30 cellular contexts compared by ENCODE assay signal in the genomic region with DNA sequence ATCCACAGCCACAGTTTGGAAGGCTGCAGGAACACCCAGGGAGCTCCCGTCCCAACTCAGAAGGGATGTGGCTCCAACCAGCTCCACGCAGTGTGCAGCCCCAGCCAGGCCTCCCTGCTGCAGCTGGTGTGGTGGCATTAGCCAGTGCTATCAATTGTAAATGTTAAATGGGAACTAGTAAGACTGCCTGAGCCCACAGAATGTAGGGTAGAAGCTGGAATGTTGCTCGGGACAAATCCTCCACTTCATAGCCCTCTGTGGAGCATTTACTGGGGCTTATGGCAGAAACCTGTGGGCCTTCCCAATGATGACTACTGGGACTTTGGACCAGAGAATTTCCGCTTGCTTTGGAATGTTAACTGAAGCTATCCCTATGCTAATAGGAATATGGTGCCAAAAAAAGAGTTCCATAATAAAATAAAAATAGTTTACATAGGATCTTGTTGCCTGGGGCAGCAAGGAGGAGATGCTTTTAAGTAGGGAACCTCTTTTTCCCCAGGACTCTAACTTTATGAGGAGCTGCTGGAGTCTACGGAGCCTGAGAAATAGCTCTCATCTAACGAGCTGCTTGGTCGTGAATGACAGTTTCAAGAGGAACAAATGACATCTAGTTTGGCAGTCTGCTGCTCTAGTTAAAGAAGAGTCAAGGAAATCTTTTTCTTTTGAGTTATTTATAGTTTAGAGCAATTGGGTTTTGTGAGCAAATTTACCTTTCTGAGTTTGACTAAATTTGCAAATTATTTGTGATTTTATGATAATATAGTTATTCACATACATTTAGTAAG. TPM values are rescaled to one million over a fixed set of nuclear protein-coding genes. Genes with fewer than 3 reads are reported as not detected.
DNase-seq lines count a peak whose midpoint lies in the region; ATAC-seq, FAIRE-seq and TF ChIP-seq lines count a peak whose summit lies in the region.
"Had no signal": no experiment of that assay in that cellular context is flagged by ENCODE, and none has a peak within 500 bp of the region (broad histone marks: within the 10 kb centered on the region; RNA-seq: fewer than 3 reads in every experiment).

No MANE protein-coding gene starts in this region.

- H3K56ac ChIP-seq in H1 (replicated peaks; ENCODE audit: insufficient read length, low read depth, low read length) = no peak overlapping the region

- peak overlapping the region; percentile 71; the same call in 1 of the 2 replicates for H4K8ac ChIP-seq in H1 (ENCODE audit: extremely low read depth, insufficient read depth, low read length)

- H3K4me2 ChIP-seq in Karpas-422 (ENCODE audit: low read depth, low read length, poor library complexity, severe bottlenecking) (peak overlapping the region; percentile 18), H1 (ENCODE audit: insufficient read depth in 1 of 2, low read depth in 2 of 2, low read length in 2 of 2) (no peak overlapping the region)
- H3K4me2 ChIP-seq: BLaER1 treated with 17β-estradiol and CSF1 and Interleukin-3, amounts not matched to agents 10 nM and 100 nM; PC-9 had no signal

- no peak overlapping the region for H2BK5ac ChIP-seq in H1 (ENCODE audit: low read depth, low read length)

- no peaks in the 10 kb centered on the region; the same call in 1 of the 2 replicates for H3K23me2 ChIP-seq in H1 (ENCODE audit: low read depth, low read length)

- DNase-seq in Karpas-422 (peak; percentile 51), H1 (ENCODE audit: low read depth in 1 of 2, low spot score in 2 of 2) (no peak), left colon (no peak), sigmoid colon (no peak), GM12891 (ENCODE audit: insufficient read length, low spot score) (no peak), progenitor cell of endocrine pancreas (ENCODE audit: low spot score, unreplicated experiment) (no peak)
- no peak for DNase-seq in stimulated activated CD4-positive, alpha-beta T cell treated with anti-CD3 and anti-CD28 coated beads, Interleukin-1b, Interleukin-23, amount 100 ng/mL, for 48 hours
- DNase-seq: activated B cell treated with CpG ODN at 0.5 μM for 24 hours; activated naive CD4-positive, alpha-beta T cell treated with anti-CD3 and anti-CD28 coated beads for 36 hours; amniotic stem cell; COR-L47; effector CD8-positive, alpha-beta T cell; GF-D8; kidney; naive B cell; NCI-H2171; NCI-H524; NK-92 treated with Interleukin-12 subunit alpha and Interleukin-12 subunit beta, amount 100 ng/mL, for 24 hours; retina; spleen; stimulated activated CD4-positive, alpha-beta T cell treated with anti-CD3 and anti-CD28 coated beads, Interleukin-4, amount 100 ng/mL, for 1 hour; substantia nigra had no signal

- WGBS in H1 (ENCODE audit: extremely low coverage in 1 of 2, insufficient coverage in 1 of 2, insufficient read length in 1 of 2, insufficient replicate concordance in 2 of 2, low coverage in 1 of 2, low lambda C conversion rate in 2 of 2, missing lambda C conversion rate in 1 of 2), 2 experiments = 90% methylated on average over 7 of the region's 7 CpGs; no CpG with 5 or more reads in 1 of the 2 experiments
- WGBS in sigmoid colon, 2 donors = 19 to 50% methylated on average over 7 of the region's 7 CpGs

- no peak overlapping the region; the same call in 1 of the 2 replicates for H3K18ac ChIP-seq in H1 (ENCODE audit: extremely low read depth, low read length)

- peak overlapping the region; percentile 82 for H3K27ac ChIP-seq in Karpas-422 (ENCODE audit: low read length)
- no peak overlapping the region for H3K27ac ChIP-seq in H1 (ENCODE audit: low read depth, low read length)
- H3K27ac ChIP-seq in sigmoid colon = peak overlapping the region in 3 of 4 donors; percentile 34 to 41 (median 35)
- H3K27ac ChIP-seq: BLaER1 treated with 17β-estradiol and CSF1 and Interleukin-3, amounts not matched to agents 10 nM and 100 nM; epithelial cell of prostate; PC-9; spleen had no signal

- no peak overlapping the region for H2BK15ac ChIP-seq in H1 (ENCODE audit: low read length)

- CTCF ChIA-PET in H1 (lab: Charles Lee; ENCODE audit: partially characterized antibody) = interaction anchor here (1.7 kb wide), 1 partner anchor 10 kb away, joined by 3 read pairs; no protein-coding TSS in a partner anchor

- H3K27me3 Mint-ChIP-seq in progenitor cell of endocrine pancreas = no peaks in the 10 kb centered on the region
- H3K27me3 Mint-ChIP-seq: activated B cell treated with CpG ODN at 0.5 μM for 24 hours, memory B cell, naive B cell had no signal

- H3K27me3 ChIP-seq in Karpas-422 (ENCODE audit: low read length) = no peaks in the 10 kb centered on the region
- H3K27me3 ChIP-seq in H1 (replicated peaks in 1 of 4; ENCODE audit: control insufficient read depth in 3 of 4, extremely low read depth in 1 of 4, insufficient read depth in 3 of 4, low read length in 3 of 4) = no peaks in the 10 kb centered on the region; a peak in 1 of 7 replicates
- H3K27me3 ChIP-seq in sigmoid colon = no peaks in the 10 kb centered on the region
- H3K27me3 ChIP-seq: BLaER1 treated with 17β-estradiol and CSF1 and Interleukin-3, amounts not matched to agents 10 nM and 100 nM; spleen had no signal

- no peaks in the 10 kb centered on the region for H3K79me1 ChIP-seq in H1 (ENCODE audit: low read depth, low read length)

- H3K36me3 ChIP-seq in Karpas-422 (ENCODE audit: insufficient read depth, low read length) (no peaks in the 10 kb centered on the region), H1 (ENCODE audit: control insufficient read depth in 2 of 4, insufficient read depth in 4 of 4, low read length in 3 of 4) (no peaks in the 10 kb centered on the region; a peak in 1 of 8 replicates), sigmoid colon (no peaks in the 10 kb centered on the region)
- H3K36me3 ChIP-seq: spleen had no signal

- no peak overlapping the region for H3K27ac Mint-ChIP-seq in progenitor cell of endocrine pancreas
- H3K27ac Mint-ChIP-seq: activated B cell treated with CpG ODN at 0.5 μM for 24 hours; activated naive CD4-positive, alpha-beta T cell treated with anti-CD3 and anti-CD28 coated beads for 36 hours; activated T-helper 1 cell treated with anti-CD3 and anti-CD28 coated beads, Interleukin-12 subunit alpha, Interleukin-12 subunit beta, Interleukin-2, Interleukin-4 antibody, amounts not matched to agents 30 ng/mL and 10 ng/mL and 1 ng/mL, durations not matched to agents 14 hours and 24 hours and 36 hours; memory B cell; naive B cell had no signal

- H2BK20ac ChIP-seq in H1 (ENCODE audit: low read length) = no peak overlapping the region

- no peak overlapping the region for H3K4ac ChIP-seq in H1 (replicated peaks; ENCODE audit: insufficient read length, low read depth, low read length)

- H3K9ac ChIP-seq in Karpas-422 (ENCODE audit: low read length) = peak overlapping the region; percentile 0; the same call in 1 of the 2 replicates
- no peak overlapping the region for H3K9ac ChIP-seq in H1 (replicated peaks in 1 of 4; ENCODE audit: extremely low read depth in 1 of 4, low read depth in 3 of 4, low read length in 3 of 4)
- H3K9ac ChIP-seq: BLaER1 treated with 17β-estradiol and CSF1 and Interleukin-3, amounts not matched to agents 10 nM and 100 nM had no signal

- TF ChIP-seq POLR2A in H1 (IDR thresholded peaks at IDR 0.05; ENCODE audit: control extremely low read depth in 1 of 2, low read depth in 2 of 2, low read length in 2 of 2) (no peak), sigmoid colon (IDR thresholded peaks at IDR 0.05) (no peak), GM12891 (IDR thresholded peaks at IDR 0.05; ENCODE audit: low read depth, low read length) (no peak)

- TF ChIP-seq CTCF in H1 (IDR thresholded peaks at IDR 0.05; ENCODE audit: control extremely low read depth in 1 of 3, insufficient read depth in 1 of 3, low read depth in 1 of 3, low read length in 3 of 3) = no peak
- no peak for TF ChIP-seq CTCF in sigmoid colon (IDR thresholded peaks at IDR 0.05)
- TF ChIP-seq CTCF in progenitor cell of endocrine pancreas (IDR thresholded peaks at IDR 0.05; ENCODE audit: unreplicated experiment) = no peak

- no peak overlapping the region for H3K4me3 Mint-ChIP-seq in progenitor cell of endocrine pancreas (ENCODE audit: low read depth)
- H3K4me3 Mint-ChIP-seq: activated B cell treated with CpG ODN at 0.5 μM for 24 hours; activated naive CD4-positive, alpha-beta T cell treated with anti-CD3 and anti-CD28 coated beads for 36 hours; activated T-helper 1 cell treated with anti-CD3 and anti-CD28 coated beads, Interleukin-12 subunit alpha, Interleukin-12 subunit beta, Interleukin-2, Interleukin-4 antibody, amounts not matched to agents 30 ng/mL and 10 ng/mL and 1 ng/mL, durations not matched to agents 14 hours and 24 hours and 36 hours; memory B cell; naive B cell had no signal

- H3K79me2 ChIP-seq in Karpas-422 (ENCODE audit: low read length) = no peaks in the 10 kb centered on the region
- no peaks in the 10 kb centered on the region for H3K79me2 ChIP-seq in H1 (ENCODE audit: control insufficient read depth in 1 of 2, insufficient read depth in 2 of 2, low read length in 2 of 2)

- peaks cover 4% of the 10 kb centered on the region for H3K4me1 Mint-ChIP-seq in progenitor cell of endocrine pancreas (ENCODE audit: low read depth)
- H3K4me1 Mint-ChIP-seq: memory B cell, naive B cell had no signal

- intact Hi-C loops in left colon (cut with DNase I, micrococcal nuclease) (no loop called here), sigmoid colon (cut with DNase I) (no loop called here)

- no peak overlapping the region for H2BK12ac ChIP-seq in H1 (ENCODE audit: low read depth, low read length)

- TF ChIP-seq EP300 in H1 (IDR thresholded peaks at IDR 0.05; ENCODE audit: borderline replicate concordance in 1 of 2, low read depth in 2 of 2, low read length in 2 of 2) = no peak
- TF ChIP-seq EP300 in sigmoid colon (IDR thresholded peaks at IDR 0.05) = no peak

- no peak for FAIRE-seq in H1 (lab: Jason Lieb, UNC)
- FAIRE-seq in GM12891 (lab: Jason Lieb, UNC) = no peak
- FAIRE-seq: colon, GM18507, kidney had no signal

- no peak for TF ChIP-seq RAD21 in H1 (IDR thresholded peaks at IDR 0.05 in 1 of 2, conservative IDR thresholded peaks at IDR 0.05 in 1 of 2; ENCODE audit: low read depth in 2 of 2, low read length in 2 of 2)

- H3K14ac ChIP-seq in H1 (ENCODE audit: insufficient read length) = no peak overlapping the region

- no peak overlapping the region for H2BK120ac ChIP-seq in H1 (replicated peaks; ENCODE audit: low read depth, low read length)

- no peaks in the 10 kb centered on the region for H4K20me1 ChIP-seq in Karpas-422 (ENCODE audit: insufficient read depth, low read depth, low read length)
- no peaks in the 10 kb centered on the region for H4K20me1 ChIP-seq in H1 (replicated peaks in 1 of 2; ENCODE audit: control insufficient read depth in 1 of 2, insufficient read depth in 2 of 2, low read length in 2 of 2)
- H4K20me1 ChIP-seq: BLaER1 treated with 17β-estradiol and CSF1 and Interleukin-3, amounts not matched to agents 10 nM and 100 nM had no signal

- H3K36me3 Mint-ChIP-seq in progenitor cell of endocrine pancreas (ENCODE audit: insufficient read depth) = peaks cover 1% of the 10 kb centered on the region
- H3K36me3 Mint-ChIP-seq: naive B cell had no signal

- H2AK5ac ChIP-seq in H1 (ENCODE audit: low read depth, low read length) = no peak overlapping the region

- no peak overlapping the region for H3K4me3 ChIP-seq in Karpas-422 (ENCODE audit: low read length)
- no peak overlapping the region for H3K4me3 ChIP-seq in H1 (ENCODE audit: extremely low read depth in 1 of 4, insufficient read depth in 2 of 4, low read depth in 3 of 4, low read length in 4 of 4)
- no peak overlapping the region for H3K4me3 ChIP-seq in sigmoid colon
- H3K4me3 ChIP-seq: BLaER1 treated with 17β-estradiol and CSF1 and Interleukin-3, amounts not matched to agents 10 nM and 100 nM; PC-9; spleen had no signal

- H3K9me3 ChIP-seq in Karpas-422 (ENCODE audit: low read length) (peaks cover 6% of the 10 kb centered on the region; the same call in 1 of the 2 replicates), H1 (ENCODE audit: insufficient read depth in 2 of 2, low read depth in 1 of 2, low read length in 1 of 2) (peaks cover 28 to 33% of the 10 kb centered on the region in 2 experiments), sigmoid colon (no peaks in the 10 kb centered on the region)
- H3K9me3 ChIP-seq: spleen had no signal

- POLR2A ChIA-PET in H1 (lab: Charles Lee; ENCODE audit: partially characterized antibody) = interaction anchor here (0.9 to 1.4 kb wide), 3 partner anchors 9 to 13 kb away, joined by 3 to 5 read pairs (median 3); no protein-coding TSS in a partner anchor

- no peaks in the 10 kb centered on the region for H3K9me3 Mint-ChIP-seq in progenitor cell of endocrine pancreas (ENCODE audit: low read depth)
- H3K9me3 Mint-ChIP-seq: activated B cell treated with CpG ODN at 0.5 μM for 24 hours; activated T-helper 1 cell treated with anti-CD3 and anti-CD28 coated beads, Interleukin-12 subunit alpha, Interleukin-12 subunit beta, Interleukin-2, Interleukin-4 antibody, amounts not matched to agents 30 ng/mL and 10 ng/mL and 1 ng/mL, durations not matched to agents 14 hours and 24 hours and 36 hours; memory B cell had no signal

- H3K9me2 ChIP-seq in Karpas-422 (replicated peaks; ENCODE audit: insufficient read depth, low read length) = no peaks in the 10 kb centered on the region

- no peak overlapping the region for H4K5ac ChIP-seq in H1 (ENCODE audit: insufficient read length, low read depth, low read length)

- ATAC-seq in left colon = peak; percentile 67
- ATAC-seq: HCT116 had no signal

- no peak overlapping the region for H3K23ac ChIP-seq in H1 (ENCODE audit: insufficient read length)

- H2AFZ ChIP-seq in Karpas-422 (ENCODE audit: low read length) (peak overlapping the region; percentile 68), H1 (ENCODE audit: low read length) (no peak overlapping the region; the same call in 1 of the 2 replicates)
- H2AFZ ChIP-seq: PC-9 had no signal

- H3K4me1 ChIP-seq in Karpas-422 (ENCODE audit: low read length) (peaks cover 52% of the 10 kb centered on the region), H1 (replicated peaks in 1 of 4; ENCODE audit: control insufficient read depth in 3 of 4, insufficient read depth in 4 of 4, low read length in 3 of 4) (no peaks in the 10 kb centered on the region; a peak in 1 of 7 replicates), sigmoid colon (peaks cover 0 to 24% (median 0%) of the 10 kb centered on the region in 4 donors)

- H4K91ac ChIP-seq in H1 (replicated peaks; ENCODE audit: insufficient read length, low read length) = no peak overlapping the region

RNA-seq across cellular contexts. Expression of a gene that starts 5.8 kb away (rescaled TPM):
- 15.9 and 40.0 TPM in 2 replicates for total RNA-seq in Karpas-422 (2014; rRNA removed; shearing (Covaris generic); ENCODE audit: low replicate concordance)
- 13.1 and 15.9 TPM in 2 replicates for total RNA-seq in H1 (2021; fragmentation: NEBNext Ultra II Directional; extraction: Animal tissue kit (Norgen Biotek cat#: 25700))
- polyA plus RNA-seq in H1 (2011; rRNA removed) (28.6 and 29.2 TPM in 2 replicates), sigmoid colon (100 to 1,000 TPM in 1 of 3 donors, 1 to 10 TPM in 2; 8.7 to 107 (median 9.6) TPM)
- polyA plus RNA-seq in H1 (2011; cell fraction: cytosol; rRNA removed) = 27.6 TPM
- polyA plus RNA-seq in H1 (2011; cell fraction: nucleus; rRNA removed) = 64.2 TPM
- 15.2 to 20.9 TPM (median 17.5 TPM) in 4 replicates for polyA plus RNA-seq in H1 (2012, experiment 1 of 2)
- polyA plus RNA-seq in H1 (2012, experiment 2 of 2) = 1.8 TPM
- polyA plus RNA-seq in H1 (2013, experiment 1 of 2) = 12.5 TPM
- 9.2 TPM for polyA plus RNA-seq in H1 (2013, experiment 2 of 2)
- 11.8 and 15.3 TPM in 2 replicates for polyA minus RNA-seq in H1 (2011; rRNA and poly(A)+ RNA removed)
- polyA minus RNA-seq in H1 (2011; cell fraction: cytosol; rRNA and poly(A)+ RNA removed) = 10.3 TPM
- polyA minus RNA-seq in H1 (2011; cell fraction: nucleus; rRNA and poly(A)+ RNA removed) = 18.0 TPM
- total RNA-seq in left colon (10 to 100 TPM; 20.6 to 22.2 TPM), sigmoid colon (10 to 100 TPM; 22.1 to 35.3 (median 26.9) TPM), progenitor cell of endocrine pancreas (37.3 and 39.7 TPM in 2 replicates)
- 7.6 TPM for polyA plus RNA-seq in GM12891 (2012; ENCODE audit: low read depth, missing spikeins)

RNA-seq across cellular contexts. Expression of a gene that starts 21.3 kb away (rescaled TPM):
- total RNA-seq in Karpas-422 (2014; rRNA removed; shearing (Covaris generic); ENCODE audit: low replicate concordance) = 216 and 242 TPM in 2 replicates
- total RNA-seq in H1 (2021; fragmentation: NEBNext Ultra II Directional; extraction: Animal tissue kit (Norgen Biotek cat#: 25700)) = 36.5 and 37.5 TPM in 2 replicates
- 19.3 and 27.0 TPM in 2 replicates for polyA plus RNA-seq in H1 (2011; rRNA removed)
- 27.8 TPM for polyA plus RNA-seq in H1 (2011; cell fraction: cytosol; rRNA removed)
- 39.1 TPM for polyA plus RNA-seq in H1 (2011; cell fraction: nucleus; rRNA removed)
- polyA plus RNA-seq in H1 (2012, experiment 1 of 2) = 26.5 to 35.1 TPM (median 27.7 TPM) in 4 replicates
- 6.7 TPM for polyA plus RNA-seq in H1 (2012, experiment 2 of 2)
- 28.8 TPM for polyA plus RNA-seq in H1 (2013, experiment 1 of 2)
- 31.5 TPM for polyA plus RNA-seq in H1 (2013, experiment 2 of 2)
- 42.9 and 63.2 TPM in 2 replicates for polyA minus RNA-seq in H1 (2011; rRNA and poly(A)+ RNA removed)
- polyA minus RNA-seq in H1 (2011; cell fraction: cytosol; rRNA and poly(A)+ RNA removed) = 34.9 TPM
- polyA minus RNA-seq in H1 (2011; cell fraction: nucleus; rRNA and poly(A)+ RNA removed) = 36.6 TPM
- total RNA-seq in left colon = 10 to 100 TPM; 68.8 to 86.0 TPM
- total RNA-seq in sigmoid colon = 100 to 1,000 TPM; 105 to 127 (median 119) TPM
- polyA plus RNA-seq in sigmoid colon = 10 to 100 TPM in 2 of 3 donors, 1 to 10 TPM in 1; 6.9 to 38.6 (median 11.4) TPM
- 15.4 TPM for polyA plus RNA-seq in GM12891 (2012; ENCODE audit: low read depth, missing spikeins)
- 29.4 and 30.0 TPM in 2 replicates for total RNA-seq in progenitor cell of endocrine pancreas
